In genomic region chr1:27529638-27530018, GRCh38 we compare ENCODE assay signal across 8 cellular contexts. TPM values are rescaled to one million over a fixed set of nuclear protein-coding genes. Genes with fewer than 3 reads are reported as not detected.
DNase-seq lines count a peak whose midpoint lies in the region; ATAC-seq and TF ChIP-seq lines count a peak whose summit lies in the region.

No MANE protein-coding gene starts in this region.

- peak overlapping the region; percentile 30 for H3K4me3 Mint-ChIP-seq in CD8-positive, alpha-beta T cell

- H3K27me3 ChIP-seq in CD8-positive, alpha-beta T cell (ENCODE audit: insufficient read depth, low read length) = no peaks in the 10 kb centered on the region
- H3K27me3 ChIP-seq in Peyer's patch (no peaks in the 10 kb centered on the region), gastroesophageal sphincter (no peaks in the 10 kb centered on the region), gastrocnemius medialis (no peaks in the 10 kb centered on the region)

- H3K9me3 Mint-ChIP-seq in CD8-positive, alpha-beta T cell = no peaks in the 10 kb centered on the region

- CTCF ChIA-PET in CD8-positive, alpha-beta T cell (lab: Charles Lee) = no interaction called here

- POLR2A ChIA-PET in CD8-positive, alpha-beta T cell (lab: Charles Lee) = no interaction called here

- no peak for TF ChIP-seq POLR2A in Peyer's patch (IDR thresholded peaks at IDR 0.05)
- no peak for TF ChIP-seq POLR2A in gastroesophageal sphincter (IDR thresholded peaks at IDR 0.05)
- no peak for TF ChIP-seq POLR2A in gastrocnemius medialis (IDR thresholded peaks at IDR 0.05)

- DNase-seq in CD8-positive, alpha-beta T cell = no peak
- DNase-seq in Peyer's patch (no peak), gastrocnemius medialis (no peak)
- DNase-seq in activated CD4-positive, alpha-beta T cell treated with anti-CD3 and anti-CD28 coated beads for 4 hours = no peak

- no peak overlapping the region for H3K27ac ChIP-seq in CD8-positive, alpha-beta T cell (ENCODE audit: low read depth, low read length)
- H3K27ac ChIP-seq in Peyer's patch = peak overlapping the region; percentile 47 to 83 (median 66)
- H3K27ac ChIP-seq in gastroesophageal sphincter = peak overlapping the region; percentile 87 to 98 (median 97)
- peak overlapping the region; percentile 86 to 95 (median 90) for H3K27ac ChIP-seq in gastrocnemius medialis

- WGBS in gastroesophageal sphincter (ENCODE audit: low coverage in 1 of 2), 2 donors = 21 to 45% methylated on average over 2 to 4 of the region's 7 CpGs

- peak overlapping the region; percentile 27 for H3K27ac Mint-ChIP-seq in CD8-positive, alpha-beta T cell

- peaks cover 55% of the 10 kb centered on the region for H3K4me1 Mint-ChIP-seq in CD8-positive, alpha-beta T cell (ENCODE audit: low read depth)

- no peak for ATAC-seq in CD8-positive, alpha-beta T cell
- ATAC-seq in gastroesophageal sphincter (no peak), gastrocnemius medialis (no peak), GM19463 (IDR thresholded peaks at IDR 0.05; ENCODE audit: unreplicated experiment) (no peak), HG03469 (IDR thresholded peaks at IDR 0.05; ENCODE audit: unreplicated experiment) (no peak), GM18868 (IDR thresholded peaks at IDR 0.05; ENCODE audit: unreplicated experiment) (no peak)

- TF ChIP-seq CTCF in CD8-positive, alpha-beta T cell (IDR thresholded peaks at IDR 0.05) = no peak
- no peak for TF ChIP-seq CTCF in Peyer's patch (IDR thresholded peaks at IDR 0.05)
- TF ChIP-seq CTCF in gastroesophageal sphincter (IDR thresholded peaks at IDR 0.05) = no peak
- TF ChIP-seq CTCF in gastrocnemius medialis (IDR thresholded peaks at IDR 0.05 in 4 of 5, conservative IDR thresholded peaks at IDR 0.05 in 1 of 5) = no peak

- H3K4me1 ChIP-seq in CD8-positive, alpha-beta T cell (ENCODE audit: insufficient read depth, low read length) = peaks cover 47% of the 10 kb centered on the region
- H3K4me1 ChIP-seq in Peyer's patch (peaks cover 4 to 48% (median 31%) of the 10 kb centered on the region in 4 donors), gastroesophageal sphincter (peaks cover 5 to 80% (median 45%) of the 10 kb centered on the region in 3 donors), gastrocnemius medialis (peaks cover 46 to 50% of the 10 kb centered on the region in 2 donors)

- no peaks in the 10 kb centered on the region for H3K36me3 ChIP-seq in CD8-positive, alpha-beta T cell (ENCODE audit: insufficient read depth, low read length)
- H3K36me3 ChIP-seq in Peyer's patch (no peaks in the 10 kb centered on the region), gastroesophageal sphincter (peaks cover 0 to 21% of the 10 kb centered on the region in 2 donors), gastrocnemius medialis (peaks cover 0 to 22% of the 10 kb centered on the region in 2 donors)

- peaks cover 27% of the 10 kb centered on the region for H3K36me3 Mint-ChIP-seq in CD8-positive, alpha-beta T cell

- in situ Hi-C loops in gastrocnemius medialis (cut with MboI; ENCODE audit: low sequenced_read_pairs in 4 of 4) = no loop called here

- no peaks in the 10 kb centered on the region for H3K9me3 ChIP-seq in CD8-positive, alpha-beta T cell (ENCODE audit: low read length)
- H3K9me3 ChIP-seq in Peyer's patch = no peaks in the 10 kb centered on the region
- no peaks in the 10 kb centered on the region for H3K9me3 ChIP-seq in gastroesophageal sphincter
- no peaks in the 10 kb centered on the region for H3K9me3 ChIP-seq in gastrocnemius medialis

- TF ChIP-seq EP300 in gastroesophageal sphincter (IDR thresholded peaks at IDR 0.05) = no peak

- no peak overlapping the region for H3K4me3 ChIP-seq in CD8-positive, alpha-beta T cell (ENCODE audit: low read depth, low read length)
- H3K4me3 ChIP-seq in Peyer's patch (no peak overlapping the region), gastroesophageal sphincter (no peak overlapping the region), gastrocnemius medialis (no peak overlapping the region)

- no peaks in the 10 kb centered on the region for H3K27me3 Mint-ChIP-seq in CD8-positive, alpha-beta T cell (ENCODE audit: low read depth)

- intact Hi-C loops in CD8-positive, alpha-beta T cell (cut with DNase I, micrococcal nuclease) = no loop called here
- intact Hi-C loops in gastrocnemius medialis (cut with DNase I; ENCODE audit: low total_unique reads) = loop anchor here (5.0 to 10.0 kb wide), 2 partner anchors 37 to 125 kb away; partner anchors contain the start of gene WASF2

RNA-seq across cellular contexts. Expression of gene WASF2, which starts 39.7 kb away (rescaled TPM):
- total RNA-seq in CD8-positive, alpha-beta T cell = 10 to 100 TPM; 91.6 to 95.0 TPM
- total RNA-seq in Peyer's patch (10 to 100 TPM; 52.5 to 74.5 (median 57.5) TPM), gastroesophageal sphincter (100 to 1,000 TPM in 1 of 4 donors, 10 to 100 TPM in 3; 74.7 to 107 (median 79.8) TPM), gastrocnemius medialis (10 to 100 TPM; 10.6 to 16.7 (median 13.3) TPM)
